Comparison of ENCODE assay signal across 1 cellular context in genomic region chr9:5450360-5451051, GRCh38.
TF ChIP-seq lines count a peak whose summit lies in the region.

CD274 (plus strand) TSS chr9:5450542; CDS start chr9:5456114, 5,572 bp downstream.

TF ChIP-seq in IMR-90, 13 proteins besides CTCF, POLR2A, EP300 and RAD21 (continued from another document):
- TF ChIP-seq FOS (IDR thresholded peaks at IDR 0.05; ENCODE audit: low read depth, low read length) = no peak
- peak; percentile 31; the same call in 1 of the 2 replicates for TF ChIP-seq MAZ (IDR thresholded peaks at IDR 0.05; ENCODE audit: borderline replicate concordance, low read depth, low read length)
TF ChIP-seq in IMR-90: peak in this region for 6.
